17 cellular contexts compared by ENCODE assay signal in genomic region chr3:160150525-160150924, GRCh38.
DNase-seq lines count a peak whose midpoint lies in the region; ATAC-seq, FAIRE-seq and TF ChIP-seq lines count a peak whose summit lies in the region.
"Had no signal": no experiment of that assay in that cellular context is flagged by ENCODE, and none has a peak within 500 bp of the region (broad histone marks: within the 10 kb centered on the region; RNA-seq: fewer than 3 reads in every experiment).

No MANE protein-coding gene starts in this region.

- no peak overlapping the region for H3K4me3 Mint-ChIP-seq in effector memory CD8-positive, alpha-beta T cell
- H3K4me3 Mint-ChIP-seq: naive thymus-derived CD8-positive, alpha-beta T cell had no signal

- FAIRE-seq in bronchial epithelial cell (lab: Jason Lieb, UNC) = no peak

- H3K27me3 Mint-ChIP-seq in effector memory CD8-positive, alpha-beta T cell = peaks cover 2 to 11% of the 10 kb centered on the region in 2 donors

- no peaks in the 10 kb centered on the region for H3K36me3 Mint-ChIP-seq in effector memory CD8-positive, alpha-beta T cell (ENCODE audit: insufficient read depth)
- H3K36me3 Mint-ChIP-seq: naive thymus-derived CD8-positive, alpha-beta T cell had no signal

- no peaks in the 10 kb centered on the region for H3K4me1 Mint-ChIP-seq in effector memory CD8-positive, alpha-beta T cell (ENCODE audit: low read depth in 2 of 2)
- H3K4me1 Mint-ChIP-seq: naive thymus-derived CD8-positive, alpha-beta T cell had no signal

- DNase-seq in EL = peak; percentile 48
- DNase-seq in LHCN-M2 (ENCODE audit: low read depth) = peak; percentile 29
- peak; percentile 28 for DNase-seq in bronchial epithelial cell (ENCODE audit: low read depth)
- DNase-seq in renal cortical epithelial cell (ENCODE audit: low read depth) = peak; percentile 65
- DNase-seq in HUDEP-2 (lab: John Stamatoyannopoulos, UW; ENCODE audit: unreplicated experiment in 76 of 76) = no peak
- DNase-seq in DMS 273 treated with DMSO at 0.1 percent for 48 hours (lab: John Stamatoyannopoulos, UW) = no peak
- no peak for DNase-seq in effector memory CD8-positive, alpha-beta T cell
- DNase-seq: activated CD4-positive, alpha-beta T cell treated with anti-CD3 and anti-CD28 coated beads, Interleukin-2, amount 50 U/mL, for 1 hour; body of pancreas; dermis blood vessel endothelial cell; mesendoderm; naive thymus-derived CD8-positive, alpha-beta T cell; NCI-H187 treated with DMSO at 0.1 percent for 48 hours; NCI-H446; stimulated activated CD4-positive, alpha-beta T cell treated with anti-CD3 and anti-CD28 coated beads, Interleukin-4, amount 100 ng/mL, for 1 hour had no signal

- no peak overlapping the region for H3K27ac Mint-ChIP-seq in effector memory CD8-positive, alpha-beta T cell
- H3K27ac Mint-ChIP-seq: naive thymus-derived CD8-positive, alpha-beta T cell had no signal

- no peaks in the 10 kb centered on the region for H3K27me3 ChIP-seq in bronchial epithelial cell (ENCODE audit: control insufficient read depth, insufficient read depth, low read length)
- H3K27me3 ChIP-seq: BLaER1 treated with 17β-estradiol and CSF1 and Interleukin-3, amounts not matched to agents 10 nM and 100 nM; body of pancreas; hepatocyte had no signal

- H3K36me3 ChIP-seq in bronchial epithelial cell (ENCODE audit: control insufficient read depth, insufficient read depth, low read length) = no peaks in the 10 kb centered on the region
- H3K36me3 ChIP-seq: BLaER1 treated with 17β-estradiol and CSF1 and Interleukin-3, amounts not matched to agents 10 nM and 100 nM had no signal

- no peak for TF ChIP-seq CTCF in bronchial epithelial cell (IDR thresholded peaks at IDR 0.05; ENCODE audit: insufficient read depth, low read length, severe bottlenecking)

- H3K9me3 Mint-ChIP-seq in effector memory CD8-positive, alpha-beta T cell = no peaks in the 10 kb centered on the region

- no peak overlapping the region for H3K4me3 ChIP-seq in bronchial epithelial cell (ENCODE audit: low read depth, low read length)
- H3K4me3 ChIP-seq: BLaER1 treated with 17β-estradiol and CSF1 and Interleukin-3, amounts not matched to agents 10 nM and 100 nM; body of pancreas; hepatocyte had no signal

- no peak for ATAC-seq in effector memory CD8-positive, alpha-beta T cell (replicated peaks)
- ATAC-seq: body of pancreas; naive thymus-derived CD8-positive, alpha-beta T cell had no signal

Comparison
In these comparisons a context has a peak if more than half of its experiments do, and no peak if none do; other contexts are left out.
1. DNase-seq: peak in EL (single experiment), LHCN-M2 (single experiment), bronchial epithelial cell (single experiment) and renal cortical epithelial cell (single experiment); none in HUDEP-2 (0 of 76), DMS 273 treated with DMSO at 0.1 percent for 48 hours (single experiment) and effector memory CD8-positive, alpha-beta T cell (0 of 3).